ENCODE assay signal across 1 cellular context in genomic region chr20:43722153-43722505, GRCh38.
TF ChIP-seq lines count a peak whose summit lies in the region.

No MANE protein-coding gene starts in this region.

TF ChIP-seq in SK-N-SH treated with all-trans-retinoic acid at 6 μM for 48 hours, 23 proteins besides CTCF, POLR2A, EP300 and RAD21 (continued from another document):
- no peak for TF ChIP-seq PATZ1 (CRISPR knock-in tag; IDR thresholded peaks at IDR 0.05; ENCODE audit: borderline replicate concordance)
- no peak for TF ChIP-seq CSRNP3 (CRISPR knock-in tag; IDR thresholded peaks at IDR 0.05)
- no peak for TF ChIP-seq TSHZ2 (CRISPR knock-in tag; IDR thresholded peaks at IDR 0.05)
